6 cellular contexts compared by ENCODE assay signal in genomic region chr9:96532173-96532572, GRCh38.
"Had no signal": no experiment of that assay in that cellular context is flagged by ENCODE, and none has a peak within 500 bp of the region (broad histone marks: within the 10 kb centered on the region; RNA-seq: fewer than 3 reads in every experiment).

No MANE protein-coding gene starts in this region.

- ATAC-seq: GM12878 had no signal

- DNase-seq: GDM1, GF-D8 had no signal

- H3K4me3 ChIP-seq: GM12878 had no signal

- FAIRE-seq: GM12878, GM12891, GM12892, GM19239 had no signal
